Comparison of ENCODE assay signal across 24 cellular contexts in genomic region chr1:69315823-69316222, GRCh38.
A peak's percentile ranks its signal among the peaks of the same experiment; 100 is the strongest.
DNase-seq lines count a peak whose midpoint lies in the region; ATAC-seq and TF ChIP-seq lines count a peak whose summit lies in the region.
"Had no signal": no experiment of that assay in that cellular context is flagged by ENCODE, and none has a peak within 500 bp of the region (broad histone marks: within the 10 kb centered on the region; RNA-seq: fewer than 3 reads in every experiment).

No MANE protein-coding gene starts in this region.

- H3K4me3 ChIP-seq in DND-41 (ENCODE audit: low read depth in 1 of 2, low read length in 2 of 2) (no peak overlapping the region), aorta (ENCODE audit: low read length in 2 of 2) (no peak overlapping the region)
- H3K4me3 ChIP-seq: Peyer's patch, vagina had no signal

- no peaks in the 10 kb centered on the region for H3K36me3 ChIP-seq in DND-41 (ENCODE audit: insufficient read depth, low read length)
- H3K36me3 ChIP-seq in aorta (ENCODE audit: control insufficient read depth in 1 of 2, insufficient read depth in 2 of 2, low read length in 1 of 2): no peaks in the 10 kb centered on the region
- H3K36me3 ChIP-seq: Peyer's patch, vagina had no signal

- DNase-seq in DND-41: no peak
- DNase-seq in mucosa of gallbladder (ENCODE audit: low spot score): peak; percentile 28
- no peak for DNase-seq in aorta
- DNase-seq: activated CD8-positive, alpha-beta T cell treated with anti-CD3 and anti-CD28 coated beads for 36 hours; activated naive CD8-positive, alpha-beta T cell treated with anti-CD3 and anti-CD28 coated beads, Interleukin-2, amount 10 ng/mL, durations not matched to agents 7 days and 5 days; cerebellar nuclear complex; COR-L47; DMS79 treated with DMSO at 0.1 percent for 48 hours; foreskin fibroblast; naive B cell; NCI-H510A; NK-92 treated with Interleukin-12 subunit alpha and Interleukin-12 subunit beta, amount 100 ng/mL, for 24 hours; occipital lobe; Peyer's patch; small intestine; stimulated activated CD4-positive, alpha-beta T cell treated with anti-CD3 and anti-CD28 coated beads, Interleukin-2, amount 100 ng/mL, for 24 hours had no signal

- no peak overlapping the region for H3K4me2 ChIP-seq in DND-41 (ENCODE audit: insufficient read depth, low read length)

- peak overlapping the region in 4 of 5 experiments; percentile 54 to 79 (median 74) for H3K27ac Mint-ChIP-seq in brain
- H3K27ac Mint-ChIP-seq: activated CD8-positive, alpha-beta T cell treated with anti-CD3 and anti-CD28 coated beads for 36 hours; activated naive CD8-positive, alpha-beta T cell treated with anti-CD3 and anti-CD28 coated beads, Interleukin-2, amount 10 ng/mL, durations not matched to agents 7 days and 5 days; naive B cell had no signal

- intact Hi-C loops in aorta (cut with DNase I): no loop called here

- peak; percentile 27; the same call in 1 of the 3 replicates for ATAC-seq in DND-41 (ENCODE audit: insufficient read depth, low read depth)
- peak; percentile 44 for ATAC-seq in HG02610 (IDR thresholded peaks at IDR 0.05; ENCODE audit: unreplicated experiment)
- ATAC-seq in HG02678 (IDR thresholded peaks at IDR 0.05; ENCODE audit: unreplicated experiment): no peak
- no peak for ATAC-seq in HG03457 (IDR thresholded peaks at IDR 0.05; ENCODE audit: unreplicated experiment)
- no peak for ATAC-seq in aorta (ENCODE audit: low FRiP score)
- ATAC-seq in GM19463 (IDR thresholded peaks at IDR 0.05; ENCODE audit: unreplicated experiment): no peak
- ATAC-seq: activated CD4-positive, CD25-positive, alpha-beta regulatory T cell treated with anti-CD3 and anti-CD28 coated beads, Interleukin-2, amount 50 U/mL, for 24 hours; activated CD8-positive, alpha-beta T cell treated with anti-CD3 and anti-CD28 coated beads for 36 hours; left lobe of liver had no signal

- H3K4me1 ChIP-seq in DND-41 (ENCODE audit: insufficient read depth, low read length) (no peaks in the 10 kb centered on the region), aorta (ENCODE audit: control insufficient read depth in 1 of 2, insufficient read depth in 2 of 2, low read length in 2 of 2) (no peaks in the 10 kb centered on the region)
- H3K4me1 ChIP-seq: Peyer's patch, vagina had no signal

- peaks cover 10% of the 10 kb centered on the region for H3K4me1 Mint-ChIP-seq in brain
- H3K4me1 Mint-ChIP-seq: activated naive CD8-positive, alpha-beta T cell treated with anti-CD3 and anti-CD28 coated beads, Interleukin-2, amount 10 ng/mL, durations not matched to agents 7 days and 5 days; naive B cell had no signal

- TF ChIP-seq CTCF in DND-41 (IDR thresholded peaks at IDR 0.05; ENCODE audit: borderline replicate concordance, extremely low read depth, low read length, poor library complexity, severe bottlenecking) (no peak), brain (conservative IDR thresholded peaks at IDR 0.05) (no peak)

- peaks cover 3% of the 10 kb centered on the region for H3K27me3 Mint-ChIP-seq in brain
- H3K27me3 Mint-ChIP-seq: activated CD8-positive, alpha-beta T cell treated with anti-CD3 and anti-CD28 coated beads for 36 hours; activated naive CD8-positive, alpha-beta T cell treated with anti-CD3 and anti-CD28 coated beads, Interleukin-2, amount 10 ng/mL, durations not matched to agents 7 days and 5 days had no signal

- H3K27me3 ChIP-seq in DND-41 (ENCODE audit: insufficient read depth, low read length, poor library complexity): no peaks in the 10 kb centered on the region
- no peaks in the 10 kb centered on the region for H3K27me3 ChIP-seq in aorta (ENCODE audit: control insufficient read depth in 1 of 2, insufficient read depth in 2 of 2, low read length in 1 of 2)
- H3K27me3 ChIP-seq: Peyer's patch, vagina had no signal

- H3K4me3 Mint-ChIP-seq in brain: no peak overlapping the region
- H3K4me3 Mint-ChIP-seq: activated CD8-positive, alpha-beta T cell treated with anti-CD3 and anti-CD28 coated beads for 36 hours; activated naive CD8-positive, alpha-beta T cell treated with anti-CD3 and anti-CD28 coated beads, Interleukin-2, amount 10 ng/mL, durations not matched to agents 7 days and 5 days had no signal

- no peaks in the 10 kb centered on the region for H4K20me1 ChIP-seq in DND-41 (ENCODE audit: insufficient read depth, low read length)

- no peaks in the 10 kb centered on the region for H3K9me3 ChIP-seq in DND-41 (ENCODE audit: insufficient read depth, low read length, severe bottlenecking)
- H3K9me3 ChIP-seq in aorta (ENCODE audit: control insufficient read depth, low read length): peaks cover 2% of the 10 kb centered on the region
- H3K9me3 ChIP-seq: Peyer's patch, vagina had no signal

- H3K36me3 Mint-ChIP-seq in brain: no peaks in the 10 kb centered on the region
- H3K36me3 Mint-ChIP-seq: activated naive CD8-positive, alpha-beta T cell treated with anti-CD3 and anti-CD28 coated beads, Interleukin-2, amount 10 ng/mL, durations not matched to agents 7 days and 5 days; naive B cell had no signal

- H3K27ac ChIP-seq in DND-41 (ENCODE audit: low read length) (no peak overlapping the region), aorta (ENCODE audit: low read depth in 1 of 2, low read length in 2 of 2) (no peak overlapping the region)
- H3K27ac ChIP-seq: Peyer's patch, vagina had no signal

- H3K9me3 Mint-ChIP-seq in brain: peaks cover 7 to 35% (median 17%) of the 10 kb centered on the region in 5 experiments
- H3K9me3 Mint-ChIP-seq: activated naive CD8-positive, alpha-beta T cell treated with anti-CD3 and anti-CD28 coated beads, Interleukin-2, amount 10 ng/mL, durations not matched to agents 7 days and 5 days had no signal

- no peak overlapping the region for H3K9ac ChIP-seq in DND-41 (ENCODE audit: low read depth, low read length)

- H2AFZ ChIP-seq in DND-41 (ENCODE audit: low read depth, low read length): no peak overlapping the region; the same call in 1 of the 2 replicates

- no peaks in the 10 kb centered on the region for H3K79me2 ChIP-seq in DND-41 (ENCODE audit: insufficient read depth, low read length)

Comparison
In these comparisons a context has a peak if more than half of its experiments do, and no peak if none do; other contexts are left out.
1. ATAC-seq: peak in DND-41 (single experiment) and HG02610 (single experiment); none in HG02678 (single experiment), HG03457 (single experiment), aorta (single experiment) and GM19463 (single experiment).